8 cellular contexts compared by ENCODE assay signal in the genomic region with DNA sequence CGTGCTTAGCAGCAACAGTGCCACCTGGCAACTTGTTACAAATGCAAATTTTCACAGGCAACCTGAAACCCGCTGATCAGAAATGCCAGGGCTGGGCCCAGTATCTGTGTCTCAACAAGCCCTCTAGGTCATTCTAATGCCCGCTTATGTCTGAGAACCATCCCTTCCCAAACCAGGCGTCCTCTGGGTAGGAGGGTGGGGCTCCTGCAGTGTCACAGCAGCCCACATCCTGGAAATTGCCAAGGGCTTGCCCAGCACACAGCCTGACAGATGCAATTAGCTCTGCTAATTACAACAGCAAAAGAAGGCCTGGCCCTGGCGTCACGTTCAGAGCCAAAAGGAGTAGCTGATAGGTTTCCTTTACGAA. TPM values are rescaled to one million over a fixed set of nuclear protein-coding genes. Genes with fewer than 3 reads are reported as not detected.
DNase-seq lines count a peak whose midpoint lies in the region; ATAC-seq, FAIRE-seq and TF ChIP-seq lines count a peak whose summit lies in the region.

No MANE protein-coding gene starts in this region.

- peak; percentile 83 for DNase-seq in Karpas-422
- no peak for DNase-seq in GM12878 (ENCODE audit: low read depth, low spot score)
- DNase-seq in neural progenitor cell (ENCODE audit: low spot score) = no peak
- no peak for DNase-seq in retina
- no peak for DNase-seq in GM10266 (ENCODE audit: extremely low spot score)
- no peak for DNase-seq in GM13976 (ENCODE audit: low spot score)

- peaks cover 18% of the 10 kb centered on the region for H3K27me3 Mint-ChIP-seq in neural progenitor cell (ENCODE audit: insufficient read depth, low read depth)

- in situ Hi-C loops in GM12878 (cut with MboI) = no loop called here
- in situ Hi-C loops in GM13976 (cut with MboI; ENCODE audit: low sequenced_read_pairs, unreplicated experiment) = no loop called here

- H3K9me3 Mint-ChIP-seq in neural progenitor cell = no peaks in the 10 kb centered on the region

- no peak for TF ChIP-seq POLR2A in GM12878 (IDR thresholded peaks at IDR 0.05; ENCODE audit: low read depth, low read length)

- peak overlapping the region; percentile 71 for H3K27ac ChIP-seq in Karpas-422 (ENCODE audit: low read length)
- H3K27ac ChIP-seq in GM12878 (ENCODE audit: control insufficient read depth, insufficient read depth) = no peak overlapping the region; the same call in 1 of the 2 replicates
- H3K27ac ChIP-seq in parathyroid adenoma = peak overlapping the region; percentile 0
- no peak overlapping the region for H3K27ac ChIP-seq in neural progenitor cell

- H3K9me2 ChIP-seq in Karpas-422 (replicated peaks; ENCODE audit: insufficient read depth, low read length) = no peaks in the 10 kb centered on the region

- H3K9ac ChIP-seq in Karpas-422 (ENCODE audit: low read length) = peak overlapping the region; percentile 42
- no peak overlapping the region for H3K9ac ChIP-seq in GM12878 (ENCODE audit: control insufficient read depth, insufficient read depth, low read length)
- H3K9ac ChIP-seq in parathyroid adenoma = no peak overlapping the region
- no peak overlapping the region for H3K9ac ChIP-seq in neural progenitor cell

- H3K4me1 ChIP-seq in Karpas-422 (ENCODE audit: low read length) (peaks cover 63% of the 10 kb centered on the region), GM12878 (ENCODE audit: control insufficient read depth, insufficient read depth, low read length) (peaks cover 30% of the 10 kb centered on the region), parathyroid adenoma (peaks cover 7% of the 10 kb centered on the region), neural progenitor cell (peaks cover 34% of the 10 kb centered on the region)

- no peak overlapping the region for H3K27ac Mint-ChIP-seq in neural progenitor cell

- no peaks in the 10 kb centered on the region for H3F3A ChIP-seq in neural progenitor cell (ENCODE audit: low read depth)

- peak; percentile 58 for ATAC-seq in GM19025 (IDR thresholded peaks at IDR 0.05; ENCODE audit: low read depth, unreplicated experiment)
- peak; percentile 66 for ATAC-seq in GM12878

- no peak for TF ChIP-seq EP300 in GM12878 (IDR thresholded peaks at IDR 0.05; ENCODE audit: borderline replicate concordance in 1 of 2, control insufficient read depth in 1 of 2, low read depth in 2 of 2, low read length in 2 of 2)

- peaks cover 18% of the 10 kb centered on the region for H3K36me3 Mint-ChIP-seq in neural progenitor cell

- H3K4me3 Mint-ChIP-seq in neural progenitor cell = no peak overlapping the region

- H3K4me3 ChIP-seq in Karpas-422 (ENCODE audit: low read length) (peak overlapping the region; percentile 17; the same call in 1 of the 2 replicates), GM12878 (no peak overlapping the region; the same call in 1 of the 2 replicates), parathyroid adenoma (ENCODE audit: low read depth, low read length) (no peak overlapping the region), neural progenitor cell (no peak overlapping the region)

- intact Hi-C loops in GM12878 (cut with micrococcal nuclease; ENCODE audit: unreplicated experiment) = no loop called here

- H4K20me1 ChIP-seq in Karpas-422 (ENCODE audit: insufficient read depth, low read depth, low read length) (peaks cover 73% of the 10 kb centered on the region), GM12878 (ENCODE audit: control insufficient read depth, insufficient read depth) (0 out of 2 replicates have a peak, but pooled peaks cover 8% of the 10 kb centered on the region), neural progenitor cell (ENCODE audit: low read depth) (peaks cover 77% of the 10 kb centered on the region)

- no peak for TF ChIP-seq RAD21 in GM12878 (IDR thresholded peaks at IDR 0.05; ENCODE audit: insufficient read depth, low read depth, low read length)

- CTCF ChIA-PET in GM12878 (lab: Yijun Ruan, JAX) = interaction anchor here (1.0 to 3.2 kb wide), 6 partner anchors 16 to 47 kb away, joined by 3 to 23 read pairs (median 5); a partner anchor contains a TSS

- no peak overlapping the region for H2AFZ ChIP-seq in Karpas-422 (ENCODE audit: low read length)
- H2AFZ ChIP-seq in GM12878 (ENCODE audit: control insufficient read depth, low read depth, low read length) = no peak overlapping the region
- peak overlapping the region; percentile 6 for H2AFZ ChIP-seq in parathyroid adenoma
- H2AFZ ChIP-seq in neural progenitor cell (replicated peaks) = no peak overlapping the region

- H3K27me3 ChIP-seq in Karpas-422 (ENCODE audit: low read length) = no peaks in the 10 kb centered on the region
- no peaks in the 10 kb centered on the region for H3K27me3 ChIP-seq in GM12878 (replicated peaks in 1 of 2; ENCODE audit: control insufficient read depth in 2 of 2, insufficient read depth in 2 of 2, low read length in 1 of 2)
- no peaks in the 10 kb centered on the region for H3K27me3 ChIP-seq in parathyroid adenoma (ENCODE audit: control insufficient read depth, insufficient read depth, low read length)
- H3K27me3 ChIP-seq in neural progenitor cell = peaks cover 22% of the 10 kb centered on the region

- 36% methylated on average over 7 of the region's 7 CpGs for WGBS in GM12878 (ENCODE audit: insufficient coverage, insufficient replicate concordance, low lambda C conversion rate, missing lambda C conversion rate)

- RAD21 ChIA-PET in GM12878 (lab: Charles Lee; ENCODE audit: unreplicated experiment) = interaction anchor here (0.8 to 1.2 kb wide), 3 partner anchors 16 to 29 kb away, joined by 3 to 5 read pairs (median 4); a partner anchor contains a TSS

- no peak for TF ChIP-seq CTCF in GM12878 (IDR thresholded peaks at IDR 0.05 in 2 of 3, conservative IDR thresholded peaks at IDR 0.05 in 1 of 3; ENCODE audit: control insufficient read depth in 2 of 3, extremely low read depth in 1 of 3, insufficient read depth in 1 of 3, low read depth in 3 of 3, low read length in 3 of 3)
- no peak for TF ChIP-seq CTCF in parathyroid adenoma (IDR thresholded peaks at IDR 0.05)
- no peak for TF ChIP-seq CTCF in neural progenitor cell (IDR thresholded peaks at IDR 0.05)
- no peak for TF ChIP-seq CTCF in GM10266 (IDR thresholded peaks at IDR 0.05; ENCODE audit: control insufficient read depth, insufficient read depth, low read depth, missing control alignments)
- no peak for TF ChIP-seq CTCF in GM13976 (IDR thresholded peaks at IDR 0.05; ENCODE audit: borderline replicate concordance, control extremely low read depth, extremely low read depth, insufficient read depth, missing control alignments)

- H3K4me1 Mint-ChIP-seq in neural progenitor cell = peaks cover 61% of the 10 kb centered on the region

- SMC1A ChIA-PET in GM12878 (lab: Charles Lee; ENCODE audit: uncharacterized antibody, unreplicated experiment) = interaction anchor here (0.7 to 3.3 kb wide), 7 partner anchors 14 to 49 kb away, joined by 3 to 13 read pairs (median 5); a partner anchor contains a TSS

- H3K4me2 ChIP-seq in Karpas-422 (ENCODE audit: low read depth, low read length, poor library complexity, severe bottlenecking) = peak overlapping the region; percentile 61
- peak overlapping the region; percentile 12; the same call in 1 of the 2 replicates for H3K4me2 ChIP-seq in GM12878 (ENCODE audit: control insufficient read depth, insufficient read depth)
- H3K4me2 ChIP-seq in parathyroid adenoma (ENCODE audit: low read length) = no peak overlapping the region
- H3K4me2 ChIP-seq in neural progenitor cell = no peak overlapping the region

- no peak for FAIRE-seq in GM12878 (lab: Jason Lieb, UNC)

- no TSS peak for BruUV-seq in GM12878 (replicated peaks; lab: Mats Ljungman, UMichigan)

- POLR2A ChIA-PET in GM12878 (lab: Charles Lee) = interaction anchor here (1.0 to 1.4 kb wide), 3 partner anchors 11 to 18 kb away, joined by 3 to 4 read pairs (median 3); no protein-coding TSS in a partner anchor

- H3K36me3 ChIP-seq in Karpas-422 (ENCODE audit: insufficient read depth, low read length) (no peaks in the 10 kb centered on the region), GM12878 (ENCODE audit: control insufficient read depth in 2 of 2, insufficient read depth in 2 of 2, low read length in 1 of 2) (peaks cover 4 to 10% of the 10 kb centered on the region in 2 experiments; a peak in 3 of 4 replicates), parathyroid adenoma (ENCODE audit: control insufficient read depth, insufficient read depth, low read length) (no peaks in the 10 kb centered on the region), neural progenitor cell (no peaks in the 10 kb centered on the region)

- H3K9me3 ChIP-seq in Karpas-422 (ENCODE audit: low read length) (no peaks in the 10 kb centered on the region), GM12878 (replicated peaks; ENCODE audit: control insufficient read depth, insufficient read depth, low read length) (no peaks in the 10 kb centered on the region), parathyroid adenoma (ENCODE audit: control insufficient read depth, low read length) (no peaks in the 10 kb centered on the region), neural progenitor cell (ENCODE audit: low read depth) (no peaks in the 10 kb centered on the region)

- H3K79me2 ChIP-seq in Karpas-422 (ENCODE audit: low read length) (no peaks in the 10 kb centered on the region), GM12878 (ENCODE audit: control insufficient read depth, insufficient read depth, low read length) (peaks cover 22% of the 10 kb centered on the region), parathyroid adenoma (peaks cover 5% of the 10 kb centered on the region), neural progenitor cell (ENCODE audit: low read depth) (peaks cover 70% of the 10 kb centered on the region)

RNA-seq across cellular contexts. Expression of a gene that starts 15.9 kb away (rescaled TPM):
- 4.5 and 4.6 TPM in 2 replicates for total RNA-seq in Karpas-422 (2014; rRNA removed; shearing (Covaris generic); ENCODE audit: low replicate concordance)
- total RNA-seq in GM12878 (2013; cell fraction: nucleolus; rRNA removed) = 10.1 and 10.8 TPM in 2 replicates
- 4.4 and 5.6 TPM in 2 replicates for total RNA-seq in GM12878 (2014; rRNA removed)
- 2.3 and 2.4 TPM in 2 replicates for total RNA-seq in GM12878 (2014; rRNA removed; fragmentation: Illumina TruSeq; extraction: Trizol)
- total RNA-seq in GM12878 (2021) = 10.4 and 11.3 TPM in 2 replicates
- polyA plus RNA-seq in GM12878 (2011; ENCODE audit: low read depth) = 3.9 TPM
- polyA plus RNA-seq in GM12878 (2011; rRNA removed) = 2.7 and 6.5 TPM in 2 replicates
- polyA plus RNA-seq in GM12878 (2011; cell fraction: cytosol; rRNA removed) = 8.2 and 8.4 TPM in 2 replicates
- polyA plus RNA-seq in GM12878 (2011; cell fraction: nucleus; rRNA removed) = 7.0 and 8.2 TPM in 2 replicates
- 5.4 and 5.6 TPM in 2 replicates for polyA plus RNA-seq in GM12878 (2012)
- polyA plus RNA-seq in GM12878 (2014; fragmentation: Illumina TruSeq; extraction: Trizol) = 3.2 and 5.4 TPM in 2 replicates
- 1 to 10 TPM in 1 of 2 experiments, under 1 TPM in 1; 0.82 to 1.2 TPM for polyA plus RNA-seq in GM12878 (2014; fragmentation: Nextera tagmentation; extraction: Ambion mirVana)
- polyA plus RNA-seq in GM12878 (2014; rRNA removed) = 6.3 and 6.6 TPM in 2 replicates
- polyA plus RNA-seq in GM12878 (2016; fragmentation: Nextera tagmentation; extraction: Ambion mirVana) = 1 to 10 TPM; 8.6 to 8.7 TPM
- polyA minus RNA-seq in GM12878 (2011; rRNA and poly(A)+ RNA removed) = 10.6 and 13.5 TPM in 2 replicates
- 3.5 and 4.9 TPM in 2 replicates for polyA minus RNA-seq in GM12878 (2011; cell fraction: cytosol; rRNA and poly(A)+ RNA removed)
- polyA minus RNA-seq in GM12878 (2011; cell fraction: nucleus; rRNA and poly(A)+ RNA removed) = 10.6 and 17.2 TPM in 2 replicates
- total RNA-seq in neural progenitor cell (ENCODE audit: low replicate concordance) = 1.6 and 4.4 TPM in 2 replicates

RNA-seq across cellular contexts. Expression of a gene that starts 31.2 kb away (rescaled TPM):
- 0.26 and 1.4 TPM in 2 replicates for total RNA-seq in Karpas-422 (2014; rRNA removed; shearing (Covaris generic); ENCODE audit: low replicate concordance)
- total RNA-seq in GM12878 (2013; cell fraction: nucleolus; rRNA removed) = 1.1 and 2.5 TPM in 2 replicates
- 0.27 and 0.28 TPM in 2 replicates for total RNA-seq in GM12878 (2014; rRNA removed)
- total RNA-seq in GM12878 (2014; rRNA removed; fragmentation: Illumina TruSeq; extraction: Trizol) = 0.22 and 0.37 TPM in 2 replicates
- 0.19 and 0.26 TPM in 2 replicates for total RNA-seq in GM12878 (2021)
- polyA plus RNA-seq in GM12878 (2011; ENCODE audit: low read depth) = 0.09 TPM
- 0.19 and 0.39 TPM in 2 replicates for polyA plus RNA-seq in GM12878 (2011; rRNA removed)
- 0.12 and 0.13 TPM in 2 replicates for polyA plus RNA-seq in GM12878 (2011; cell fraction: cytosol; rRNA removed)
- 0.19 and 0.48 TPM in 2 replicates for polyA plus RNA-seq in GM12878 (2011; cell fraction: nucleus; rRNA removed)
- 0.15 and 0.28 TPM in 2 replicates for polyA plus RNA-seq in GM12878 (2012)
- polyA plus RNA-seq in GM12878 (2014; fragmentation: Illumina TruSeq; extraction: Trizol) = 0.35 and 1.1 TPM in 2 replicates
- under 1 TPM; 0.03 to 0.11 TPM for polyA plus RNA-seq in GM12878 (2014; fragmentation: Nextera tagmentation; extraction: Ambion mirVana)
- 0.13 and 0.23 TPM in 2 replicates for polyA plus RNA-seq in GM12878 (2014; rRNA removed)
- polyA plus RNA-seq in GM12878 (2016; fragmentation: Nextera tagmentation; extraction: Ambion mirVana) = under 1 TPM; 0.04 to 0.24 TPM
- polyA minus RNA-seq in GM12878 (2011; rRNA and poly(A)+ RNA removed) = 0.10 and 0.15 TPM in 2 replicates
- polyA minus RNA-seq in GM12878 (2011; cell fraction: cytosol; rRNA and poly(A)+ RNA removed) = not detected in 2 replicates
- polyA minus RNA-seq in GM12878 (2011; cell fraction: nucleus; rRNA and poly(A)+ RNA removed) = 0.12 TPM in 1 of 2 replicates, not detected in the other
- 0.53 and 1.7 TPM in 2 replicates for total RNA-seq in neural progenitor cell (ENCODE audit: low replicate concordance)

RNA-seq across cellular contexts. Expression of a gene that starts 53.4 kb away (rescaled TPM):
- total RNA-seq in Karpas-422 (2014; rRNA removed; shearing (Covaris generic); ENCODE audit: low replicate concordance) = 0.43 and 1.3 TPM in 2 replicates
- 1.5 and 2.0 TPM in 2 replicates for total RNA-seq in GM12878 (2013; cell fraction: nucleolus; rRNA removed)
- total RNA-seq in GM12878 (2014; rRNA removed) = 0.51 and 0.65 TPM in 2 replicates
- 0.40 and 0.51 TPM in 2 replicates for total RNA-seq in GM12878 (2014; rRNA removed; fragmentation: Illumina TruSeq; extraction: Trizol)
- total RNA-seq in GM12878 (2021) = 0.26 and 0.48 TPM in 2 replicates
- not detected for polyA plus RNA-seq in GM12878 (2011; ENCODE audit: low read depth)
- polyA plus RNA-seq in GM12878 (2011; rRNA removed) = 0.62 and 0.72 TPM in 2 replicates
- polyA plus RNA-seq in GM12878 (2011; cell fraction: cytosol; rRNA removed) = 0.45 and 0.93 TPM in 2 replicates
- 0.63 and 0.85 TPM in 2 replicates for polyA plus RNA-seq in GM12878 (2011; cell fraction: nucleus; rRNA removed)
- polyA plus RNA-seq in GM12878 (2012) = 0.31 and 0.39 TPM in 2 replicates
- 0.19 and 0.43 TPM in 2 replicates for polyA plus RNA-seq in GM12878 (2014; fragmentation: Illumina TruSeq; extraction: Trizol)
- under 1 TPM; 0.16 to 0.53 TPM for polyA plus RNA-seq in GM12878 (2014; fragmentation: Nextera tagmentation; extraction: Ambion mirVana)
- polyA plus RNA-seq in GM12878 (2014; rRNA removed) = 0.65 and 0.86 TPM in 2 replicates
- polyA plus RNA-seq in GM12878 (2016; fragmentation: Nextera tagmentation; extraction: Ambion mirVana) = under 1 TPM; 0.18 to 0.79 TPM
- polyA minus RNA-seq in GM12878 (2011; rRNA and poly(A)+ RNA removed) = 0.67 and 1.2 TPM in 2 replicates
- polyA minus RNA-seq in GM12878 (2011; cell fraction: cytosol; rRNA and poly(A)+ RNA removed) = not detected in 2 replicates
- polyA minus RNA-seq in GM12878 (2011; cell fraction: nucleus; rRNA and poly(A)+ RNA removed) = 0.36 and 0.67 TPM in 2 replicates
- total RNA-seq in neural progenitor cell (ENCODE audit: low replicate concordance) = 4.9 and 7.6 TPM in 2 replicates

Comparison
In these comparisons a context has a peak if more than half of its experiments do, and no peak if none do; other contexts are left out.
1. H3K27ac ChIP-seq: peak in Karpas-422 (single experiment) and parathyroid adenoma (single experiment); none in GM12878 (single experiment) and neural progenitor cell (single experiment).
2. H3K4me2 ChIP-seq: peak in Karpas-422 (single experiment) and GM12878 (single experiment); none in parathyroid adenoma (single experiment) and neural progenitor cell (single experiment).